In the genomic region with DNA sequence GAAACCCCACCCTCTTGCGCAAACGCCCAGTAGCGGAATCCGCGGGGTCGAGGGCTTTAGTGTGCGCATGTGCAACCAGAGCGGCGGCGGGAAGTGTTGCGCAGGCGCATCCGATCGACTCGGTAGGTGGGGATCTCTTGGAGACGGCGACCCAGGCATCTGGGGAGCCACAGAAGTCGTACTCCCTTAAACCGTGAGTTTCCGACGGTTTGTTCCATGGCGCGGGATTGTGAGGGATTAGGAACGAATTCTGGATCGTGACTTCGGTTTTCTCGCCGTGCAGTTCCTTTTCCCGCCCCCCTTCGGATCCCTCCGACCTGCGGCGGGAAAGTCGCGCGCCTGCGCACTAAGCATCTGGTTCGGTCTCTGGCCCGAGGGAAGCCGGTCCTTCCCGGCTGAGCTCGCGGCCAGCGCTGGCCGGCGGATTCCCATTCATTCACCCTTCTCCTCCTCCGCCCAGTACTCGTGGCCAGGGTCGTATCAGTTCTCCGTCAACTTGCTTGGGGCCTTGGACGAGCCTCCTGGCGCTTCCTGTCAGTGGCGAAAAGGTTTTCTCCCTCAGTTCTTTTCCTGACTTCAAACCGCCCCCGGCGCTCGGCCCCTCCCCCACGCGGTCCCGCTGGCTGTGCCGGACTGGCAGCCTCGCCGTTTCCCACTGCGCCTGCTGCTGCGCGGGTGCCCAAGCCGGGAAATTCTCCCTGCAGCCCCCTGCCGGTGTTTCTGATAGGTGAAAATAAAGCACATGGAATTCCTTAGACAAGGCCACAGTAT, we compare ENCODE assay signal across 8 cellular contexts. TPM values are rescaled to one million over a fixed set of nuclear protein-coding genes. Genes with fewer than 3 reads are reported as not detected.
A peak's percentile ranks its signal among the peaks of the same experiment; 100 is the strongest.
DNase-seq lines count a peak whose midpoint lies in the region; ATAC-seq and TF ChIP-seq lines count a peak whose summit lies in the region.

A gene (plus strand): TSS at position 96 of the 771 bp plus-strand sequence. CDS start 866 bp downstream, outside the sequence.

- DNase-seq in GM13977 (ENCODE audit: low spot score) = peak; percentile 90
- peak; percentile 86 for DNase-seq in NCI-H1436 (lab: John Stamatoyannopoulos, UW)
- DNase-seq in right atrium auricular region (ENCODE audit: low spot score) = peak; percentile 95
- DNase-seq in psoas muscle = peak; percentile 92 to 94
- peak; percentile 93 to 96 for DNase-seq in uterus

- H3K4me3 ChIP-seq in right atrium auricular region = peak within 1 kb of the TSS; percentile 53 to 66
- H3K4me3 ChIP-seq in psoas muscle = peak within 1 kb of the TSS; percentile 73
- peak within 1 kb of the TSS; percentile 53 to 81 for H3K4me3 ChIP-seq in uterus

- intact Hi-C loops in T-helper 1 cell treated with Interleukin-12 subunit alpha and Interleukin-12 subunit beta and Interleukin-4 antibody, amounts not matched to agents 30 ng/mL and 1 ng/mL, for 36 hours (cut with micrococcal nuclease) = loop anchor here (1.0 to 10.0 kb wide), 17 partner anchors 10 to 1846 kb away; a partner anchor contains a TSS
- intact Hi-C loops in psoas muscle (cut with DNase I) = loop anchor here (5.0 to 10.0 kb wide), 2 partner anchors 216 to 219 kb away; no protein-coding TSS in a partner anchor
- intact Hi-C loops in uterus (cut with DNase I; ENCODE audit: low total_unique reads) = loop anchor here (10.0 kb wide), 1 partner anchor 216 kb away; no protein-coding TSS in a partner anchor

- no peaks in the 10 kb centered on the region for H3K9me3 ChIP-seq in right atrium auricular region
- H3K9me3 ChIP-seq in psoas muscle = no peaks in the 10 kb centered on the region
- H3K9me3 ChIP-seq in uterus = no peaks in the 10 kb centered on the region

- peak; percentile 87 for ATAC-seq in HG02840 (IDR thresholded peaks at IDR 0.05; ENCODE audit: low FRiP score, unreplicated experiment)
- peak; percentile 91 to 98 (median 92) for ATAC-seq in psoas muscle

- H3K27me3 ChIP-seq in right atrium auricular region (no peaks in the 10 kb centered on the region), psoas muscle (ENCODE audit: insufficient read depth in 3 of 3, low read length in 2 of 3) (no peaks in the 10 kb centered on the region), uterus (no peaks in the 10 kb centered on the region)

- WGBS in psoas muscle, 3 donors = 0% methylated on average over 68 of the region's 68 CpGs

- H3K27ac ChIP-seq in angular gyrus (ENCODE audit: low read depth, low read length) (peak within 1 kb of the TSS; percentile 77), right atrium auricular region (peak within 1 kb of the TSS; percentile 80 to 89), psoas muscle (peak within 1 kb of the TSS; percentile 51), uterus (peak within 1 kb of the TSS; percentile 89 to 96)

- TF ChIP-seq POLR2A in uterus (IDR thresholded peaks at IDR 0.05) = peak in 1 of 2 donors; percentile 24

- H3K36me3 ChIP-seq in right atrium auricular region = no peaks in the 10 kb centered on the region
- no peaks in the 10 kb centered on the region for H3K36me3 ChIP-seq in psoas muscle (ENCODE audit: insufficient read depth in 1 of 2, low read depth in 1 of 2)
- no peaks in the 10 kb centered on the region for H3K36me3 ChIP-seq in uterus

- TF ChIP-seq CTCF in GM13977 (IDR thresholded peaks at IDR 0.05; ENCODE audit: extremely low read depth, insufficient read depth, missing control alignments) = no peak
- peak; percentile 25 to 60 for TF ChIP-seq CTCF in right atrium auricular region (IDR thresholded peaks at IDR 0.05)
- TF ChIP-seq CTCF in psoas muscle (IDR thresholded peaks at IDR 0.05) = peak; percentile 23
- TF ChIP-seq CTCF in uterus (IDR thresholded peaks at IDR 0.05) = peak; percentile 9 to 34 (median 22)

- in situ Hi-C loops in GM13977 (cut with MboI; ENCODE audit: low pct_unique_long_range_greater_than_20kb, low sequenced_read_pairs, unreplicated experiment) = loop anchor here (25.0 kb wide), 2 partner anchors 386 to 1111 kb away; a partner anchor contains a TSS

- peaks cover 0 to 11% of the 10 kb centered on the region in 2 donors for H3K4me1 ChIP-seq in right atrium auricular region
- peaks cover 9% of the 10 kb centered on the region for H3K4me1 ChIP-seq in psoas muscle
- H3K4me1 ChIP-seq in uterus = no peaks in the 10 kb centered on the region

RNA-seq across cellular contexts. Expression of the gene that starts here (rescaled TPM):
- total RNA-seq in T-helper 1 cell treated with Interleukin-12 subunit alpha and Interleukin-12 subunit beta and Interleukin-4 antibody, amounts not matched to agents 30 ng/mL and 1 ng/mL, for 36 hours = 16.1 and 19.0 TPM in 2 replicates
- under 1 TPM; 0.52 to 0.90 TPM for total RNA-seq in right atrium auricular region
- total RNA-seq in psoas muscle = 1 to 10 TPM in 1 of 4 donors, under 1 TPM in 3; 0.40 to 1.2 (median 0.50) TPM
- 1 to 10 TPM in 1 of 3 donors, under 1 TPM in 2; 0.25 to 1.4 (median 0.64) TPM for polyA plus RNA-seq in psoas muscle
- 10 to 100 TPM in 1 of 4 donors, 1 to 10 TPM in 2, under 1 TPM in 1; 0.59 to 33.5 (median 2.7) TPM for total RNA-seq in uterus

Comparison
In these comparisons a context has a peak if more than half of its experiments do, and no peak if none do; other contexts are left out.
1. Peak in every context shown above with its lines: DNase-seq, ATAC-seq, H3K4me3 ChIP-seq and H3K27ac ChIP-seq.
2. Peak in DNase-seq, H3K4me3 ChIP-seq and H3K27ac ChIP-seq in right atrium auricular region; RNA of the gene not detected or under 1 TPM.